ENCODE assay signal across 1 cellular context in the genomic region with DNA sequence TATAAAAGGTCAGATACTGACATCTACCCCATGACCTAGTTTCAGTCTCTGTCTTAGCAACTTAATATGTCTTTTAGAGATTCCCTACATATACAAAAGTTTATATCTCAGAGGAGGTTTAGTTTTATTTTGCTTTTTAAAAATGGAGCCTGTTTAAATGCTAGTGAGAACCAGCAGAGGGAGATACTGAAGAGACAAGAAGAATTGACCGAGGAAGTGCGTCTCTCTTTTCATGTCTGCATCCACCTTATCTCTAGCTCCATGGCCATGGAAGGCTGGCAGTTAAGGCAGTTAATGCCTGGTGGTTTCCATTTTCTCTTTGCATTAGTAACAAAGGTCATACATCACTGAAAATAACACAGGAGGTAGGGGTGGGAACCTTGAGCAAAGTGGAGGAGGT.
TF ChIP-seq lines count a peak whose summit lies in the region.

No MANE protein-coding gene starts in this region.

TF ChIP-seq in SK-N-SH, 30 proteins besides CTCF, POLR2A, EP300 and RAD21 (continued from another document):
- TF ChIP-seq PBX3 (IDR thresholded peaks at IDR 0.05), result no peak
